2 cellular contexts compared by ENCODE assay signal in the genomic region with DNA sequence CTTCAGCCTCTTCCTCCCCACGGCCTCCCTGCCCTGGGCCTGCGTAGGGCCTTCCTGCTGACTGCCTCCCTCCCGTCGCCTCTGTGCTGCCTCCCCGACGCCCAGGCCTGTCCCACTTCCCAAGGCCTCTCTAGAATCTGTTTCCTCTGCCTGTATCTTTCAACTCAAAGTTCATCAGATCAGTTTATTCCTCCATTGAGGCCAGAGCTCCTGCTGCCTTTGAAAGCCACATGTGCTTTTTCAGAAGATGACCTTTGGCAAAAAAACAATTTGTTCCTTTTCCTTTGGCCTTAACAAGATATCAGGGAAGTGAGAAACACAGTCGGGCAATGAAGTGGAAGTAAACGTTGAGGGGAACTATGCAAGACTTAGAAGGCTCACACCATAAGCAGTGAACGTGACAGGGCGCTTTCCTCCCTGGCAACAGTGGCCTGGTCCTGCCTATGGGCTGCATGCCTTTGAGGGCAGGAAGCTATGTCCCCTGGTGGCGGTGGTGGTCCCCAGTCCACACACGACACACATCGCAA.
TF ChIP-seq lines count a peak whose summit lies in the region.

No MANE protein-coding gene starts in this region.

TF ChIP-seq in SK-N-SH, 30 proteins besides CTCF, POLR2A, EP300 and RAD21 (continued from another document):
- TF ChIP-seq, protein P1, sequence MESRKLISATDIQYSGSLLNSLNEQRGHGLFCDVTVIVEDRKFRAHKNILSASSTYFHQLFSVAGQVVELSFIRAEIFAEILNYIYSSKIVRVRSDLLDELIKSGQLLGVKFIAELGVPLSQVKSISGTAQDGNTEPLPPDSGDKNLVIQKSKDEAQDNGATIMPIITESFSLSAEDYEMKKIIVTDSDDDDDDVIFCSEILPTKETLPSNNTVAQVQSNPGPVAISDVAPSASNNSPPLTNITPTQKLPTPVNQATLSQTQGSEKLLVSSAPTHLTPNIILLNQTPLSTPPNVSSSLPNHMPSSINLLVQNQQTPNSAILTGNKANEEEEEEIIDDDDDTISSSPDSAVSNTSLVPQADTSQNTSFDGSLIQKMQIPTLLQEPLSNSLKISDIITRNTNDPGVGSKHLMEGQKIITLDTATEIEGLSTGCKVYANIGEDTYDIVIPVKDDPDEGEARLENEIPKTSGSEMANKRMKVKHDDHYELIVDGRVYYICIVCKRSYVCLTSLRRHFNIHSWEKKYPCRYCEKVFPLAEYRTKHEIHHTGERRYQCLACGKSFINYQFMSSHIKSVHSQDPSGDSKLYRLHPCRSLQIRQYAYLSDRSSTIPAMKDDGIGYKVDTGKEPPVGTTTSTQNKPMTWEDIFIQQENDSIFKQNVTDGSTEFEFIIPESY (IDR thresholded peaks at IDR 0.05; ENCODE audit: borderline replicate concordance, low read depth) = no peak
- TF ChIP-seq FOXJ3 (CRISPR knock-in tag; IDR thresholded peaks at IDR 0.05) (no peak), FOXM1 (IDR thresholded peaks at IDR 0.05; ENCODE audit: low read depth) (no peak), FOSL2 (IDR thresholded peaks at IDR 0.05; ENCODE audit: borderline replicate concordance, low read depth) (no peak), JUND (IDR thresholded peaks at IDR 0.05) (no peak), YY1 (IDR thresholded peaks at IDR 0.05; ENCODE audit: low read depth) (no peak)

TF ChIP-seq in SK-N-SH treated with all-trans-retinoic acid at 6 μM for 48 hours, 23 proteins besides CTCF, POLR2A, EP300 and RAD21 (continued from another document):
- no peak for TF ChIP-seq ZFP30 (CRISPR knock-in tag; IDR thresholded peaks at IDR 0.05)
- TF ChIP-seq SNAI2 (CRISPR knock-in tag; IDR thresholded peaks at IDR 0.05) = no peak
- TF ChIP-seq ZNF565 (CRISPR knock-in tag; conservative IDR thresholded peaks at IDR 0.05; ENCODE audit: low read depth) = no peak
- TF ChIP-seq PPARA (CRISPR knock-in tag; IDR thresholded peaks at IDR 0.05; ENCODE audit: borderline replicate concordance) = no peak
- no peak for TF ChIP-seq PATZ1 (CRISPR knock-in tag; IDR thresholded peaks at IDR 0.05; ENCODE audit: borderline replicate concordance)
- TF ChIP-seq CSDC2 (CRISPR knock-in tag; IDR thresholded peaks at IDR 0.05) = no peak
- TF ChIP-seq, protein P2, sequence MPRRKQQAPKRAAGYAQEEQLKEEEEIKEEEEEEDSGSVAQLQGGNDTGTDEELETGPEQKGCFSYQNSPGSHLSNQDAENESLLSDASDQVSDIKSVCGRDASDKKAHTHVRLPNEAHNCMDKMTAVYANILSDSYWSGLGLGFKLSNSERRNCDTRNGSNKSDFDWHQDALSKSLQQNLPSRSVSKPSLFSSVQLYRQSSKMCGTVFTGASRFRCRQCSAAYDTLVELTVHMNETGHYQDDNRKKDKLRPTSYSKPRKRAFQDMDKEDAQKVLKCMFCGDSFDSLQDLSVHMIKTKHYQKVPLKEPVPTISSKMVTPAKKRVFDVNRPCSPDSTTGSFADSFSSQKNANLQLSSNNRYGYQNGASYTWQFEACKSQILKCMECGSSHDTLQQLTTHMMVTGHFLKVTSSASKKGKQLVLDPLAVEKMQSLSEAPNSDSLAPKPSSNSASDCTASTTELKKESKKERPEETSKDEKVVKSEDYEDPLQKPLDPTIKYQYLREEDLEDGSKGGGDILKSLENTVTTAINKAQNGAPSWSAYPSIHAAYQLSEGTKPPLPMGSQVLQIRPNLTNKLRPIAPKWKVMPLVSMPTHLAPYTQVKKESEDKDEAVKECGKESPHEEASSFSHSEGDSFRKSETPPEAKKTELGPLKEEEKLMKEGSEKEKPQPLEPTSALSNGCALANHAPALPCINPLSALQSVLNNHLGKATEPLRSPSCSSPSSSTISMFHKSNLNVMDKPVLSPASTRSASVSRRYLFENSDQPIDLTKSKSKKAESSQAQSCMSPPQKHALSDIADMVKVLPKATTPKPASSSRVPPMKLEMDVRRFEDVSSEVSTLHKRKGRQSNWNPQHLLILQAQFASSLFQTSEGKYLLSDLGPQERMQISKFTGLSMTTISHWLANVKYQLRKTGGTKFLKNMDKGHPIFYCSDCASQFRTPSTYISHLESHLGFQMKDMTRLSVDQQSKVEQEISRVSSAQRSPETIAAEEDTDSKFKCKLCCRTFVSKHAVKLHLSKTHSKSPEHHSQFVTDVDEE (CRISPR knock-in tag; IDR thresholded peaks at IDR 0.05) = no peak
- no peak for TF ChIP-seq OSR1 (CRISPR knock-in tag; IDR thresholded peaks at IDR 0.05)
TF ChIP-seq in SK-N-SH treated with all-trans-retinoic acid at 6 μM for 48 hours: peak in this region for 0.
